In the genomic region with DNA sequence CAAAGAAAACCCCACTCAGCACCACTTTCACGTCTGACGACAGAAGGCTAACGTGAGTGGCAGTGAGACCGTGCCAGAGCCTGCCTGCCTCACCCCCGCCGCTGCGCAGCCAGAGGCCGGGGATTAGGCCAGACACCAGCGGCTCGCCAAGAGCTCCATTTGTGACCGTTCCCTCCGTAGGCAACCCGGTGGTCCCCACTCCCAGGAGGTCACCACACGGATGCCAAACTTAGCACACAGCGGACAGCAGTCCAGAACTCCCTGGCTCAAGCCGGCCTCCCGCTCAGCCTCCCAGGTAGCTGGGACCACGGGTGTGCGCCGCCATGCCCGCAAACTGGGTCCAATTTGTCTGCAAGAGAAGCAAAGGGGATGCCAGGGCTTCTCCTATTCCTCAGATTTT, we compare ENCODE assay signal across 1 cellular context.
TF ChIP-seq lines count a peak whose summit lies in the region.

No MANE protein-coding gene starts in this region.

TF ChIP-seq in GM12878, 131 proteins besides CTCF, POLR2A, EP300 and RAD21:
- TF ChIP-seq RUNX3 (IDR thresholded peaks at IDR 0.05; ENCODE audit: low read length) = no peak
- no peak for TF ChIP-seq SMARCA5 (IDR thresholded peaks at IDR 0.05)
- no peak for TF ChIP-seq FOXK2 (IDR thresholded peaks at IDR 0.05)
- TF ChIP-seq ATF2 (IDR thresholded peaks at IDR 0.05; ENCODE audit: low read length) = no peak
